In genomic region chr1:2108877-2109580, GRCh38 we compare ENCODE assay signal across 14 cellular contexts.
"Had no signal": no experiment of that assay in that cellular context is flagged by ENCODE, and none has a peak within 500 bp of the region (broad histone marks: within the 10 kb centered on the region; RNA-seq: fewer than 3 reads in every experiment).

No MANE protein-coding gene starts in this region.

- H3K27ac ChIP-seq: cardiac muscle cell, sigmoid colon, thoracic aorta, uterus had no signal

- ATAC-seq: activated CD8-positive, alpha-beta memory T cell treated with anti-CD3 and anti-CD28 coated beads, Interleukin-2, amount 10 ng/mL, durations not matched to agents 7 days and 5 days; esophagus mucosa; left lobe of liver had no signal

- H3K4me3 ChIP-seq: cardiac muscle cell, sigmoid colon, thoracic aorta, uterus had no signal

- H3K4me1 ChIP-seq: sigmoid colon, uterus had no signal

- DNase-seq: activated CD4-positive, alpha-beta T cell treated with anti-CD3 and anti-CD28 coated beads, Interleukin-2, amount 50 U/mL, for 48 hours; activated CD8-positive, alpha-beta memory T cell treated with anti-CD3 and anti-CD28 coated beads, Interleukin-2, amount 10 ng/mL, durations not matched to agents 7 days and 5 days; activated naive CD4-positive, alpha-beta T cell treated with anti-CD3 and anti-CD28 coated beads, Interleukin-2, amount 50 U/mL, for 16 hours; activated T-cell treated with anti-CD3 and anti-CD28 coated beads, Interleukin-2, amount 50 U/mL, for 1 hour; mammary epithelial cell; naive B cell; occipital lobe; sigmoid colon; stimulated activated CD4-positive, alpha-beta T cell treated with anti-CD3 and anti-CD28 coated beads, Interleukin-1b, Interleukin-23, amount 100 ng/mL, for 48 hours; uterus had no signal

- H3K27me3 Mint-ChIP-seq: activated CD8-positive, alpha-beta memory T cell treated with anti-CD3 and anti-CD28 coated beads, Interleukin-2, amount 10 ng/mL, durations not matched to agents 7 days and 5 days; naive B cell had no signal

- H3K36me3 Mint-ChIP-seq: activated CD8-positive, alpha-beta memory T cell treated with anti-CD3 and anti-CD28 coated beads, Interleukin-2, amount 10 ng/mL, durations not matched to agents 7 days and 5 days; naive B cell had no signal

- H3K27ac Mint-ChIP-seq: activated CD8-positive, alpha-beta memory T cell treated with anti-CD3 and anti-CD28 coated beads, Interleukin-2, amount 10 ng/mL, durations not matched to agents 7 days and 5 days had no signal

- H3K9me3 Mint-ChIP-seq: naive B cell had no signal

- H3K36me3 ChIP-seq: cardiac muscle cell, sigmoid colon, thoracic aorta, uterus had no signal

- H3K4me3 Mint-ChIP-seq: activated CD8-positive, alpha-beta memory T cell treated with anti-CD3 and anti-CD28 coated beads, Interleukin-2, amount 10 ng/mL, durations not matched to agents 7 days and 5 days; naive B cell had no signal

- H3K9me3 ChIP-seq: sigmoid colon, thoracic aorta, uterus had no signal

- H3K27me3 ChIP-seq: cardiac muscle cell, uterus had no signal

- H3K4me1 Mint-ChIP-seq: activated CD8-positive, alpha-beta memory T cell treated with anti-CD3 and anti-CD28 coated beads, Interleukin-2, amount 10 ng/mL, durations not matched to agents 7 days and 5 days had no signal
